In genomic region chr2:44943031-44943692, GRCh38 we compare ENCODE assay signal across 12 cellular contexts. TPM values are rescaled to one million over a fixed set of nuclear protein-coding genes. Genes with fewer than 3 reads are reported as not detected.
DNase-seq lines count a peak whose midpoint lies in the region; ATAC-seq and TF ChIP-seq lines count a peak whose summit lies in the region.
"Had no signal": no experiment of that assay in that cellular context is flagged by ENCODE, and none has a peak within 500 bp of the region (broad histone marks: within the 10 kb centered on the region; RNA-seq: fewer than 3 reads in every experiment).

No MANE protein-coding gene starts in this region.

- POLR2A ChIA-PET in GM10248 (lab: Yijun Ruan, JAX), result no interaction called here

- no peaks in the 10 kb centered on the region for H3K9me3 Mint-ChIP-seq in stimulated activated naive CD8-positive, alpha-beta T cell treated with anti-CD3 and anti-CD28 coated beads, Interleukin-15, Interleukin-2, amounts not matched to agents 100 ng/mL and 50 ng/mL, for 24 hours
- H3K9me3 Mint-ChIP-seq in activated T-helper 1 cell treated with anti-CD3 and anti-CD28 coated beads, Interleukin-12 subunit alpha, Interleukin-12 subunit beta, Interleukin-2, Interleukin-4 antibody, amounts not matched to agents 30 ng/mL and 10 ng/mL and 1 ng/mL, durations not matched to agents 14 hours and 24 hours and 36 hours, result no peaks in the 10 kb centered on the region
- no peaks in the 10 kb centered on the region for H3K9me3 Mint-ChIP-seq in mesothelial cell of epicardium

- intact Hi-C loops in activated T-helper 1 cell treated with anti-CD3 and anti-CD28 coated beads, Interleukin-12 subunit alpha, Interleukin-12 subunit beta, Interleukin-2, Interleukin-4 antibody, amounts not matched to agents 30 ng/mL and 10 ng/mL and 1 ng/mL, durations not matched to agents 14 hours and 24 hours and 36 hours (cut with micrococcal nuclease), result loop anchor here (5.0 kb wide), 1 partner anchor 229 kb away; no protein-coding TSS in a partner anchor
- intact Hi-C loops in vagina (cut with DNase I), result no loop called here

- TF ChIP-seq CTCF in mesothelial cell of epicardium (IDR thresholded peaks at IDR 0.05; ENCODE audit: unreplicated experiment), result no peak
- no peak for TF ChIP-seq CTCF in vagina (IDR thresholded peaks at IDR 0.05)
- no peak for TF ChIP-seq CTCF in GM10248 (IDR thresholded peaks at IDR 0.05; ENCODE audit: control extremely low read depth, extremely low read depth, low read depth, missing control alignments)

- no peaks in the 10 kb centered on the region for H3K9me3 ChIP-seq in vagina

- H3K4me1 ChIP-seq in vagina, result peaks cover 49% of the 10 kb centered on the region

- H3K4me3 Mint-ChIP-seq in stimulated activated naive CD8-positive, alpha-beta T cell treated with anti-CD3 and anti-CD28 coated beads, Interleukin-15, Interleukin-2, amounts not matched to agents 100 ng/mL and 50 ng/mL, for 24 hours, result peak overlapping the region; percentile 6
- H3K4me3 Mint-ChIP-seq in activated T-helper 1 cell treated with anti-CD3 and anti-CD28 coated beads, Interleukin-12 subunit alpha, Interleukin-12 subunit beta, Interleukin-2, Interleukin-4 antibody, amounts not matched to agents 30 ng/mL and 10 ng/mL and 1 ng/mL, durations not matched to agents 14 hours and 24 hours and 36 hours, result no peak overlapping the region
- H3K4me3 Mint-ChIP-seq in mesothelial cell of epicardium, result peak overlapping the region; percentile 24

- H3K4me1 Mint-ChIP-seq in stimulated activated naive CD8-positive, alpha-beta T cell treated with anti-CD3 and anti-CD28 coated beads, Interleukin-15, Interleukin-2, amounts not matched to agents 100 ng/mL and 50 ng/mL, for 24 hours (ENCODE audit: low read depth), result peaks cover 49% of the 10 kb centered on the region
- peaks cover 19% of the 10 kb centered on the region for H3K4me1 Mint-ChIP-seq in activated T-helper 1 cell treated with anti-CD3 and anti-CD28 coated beads, Interleukin-12 subunit alpha, Interleukin-12 subunit beta, Interleukin-2, Interleukin-4 antibody, amounts not matched to agents 30 ng/mL and 10 ng/mL and 1 ng/mL, durations not matched to agents 14 hours and 24 hours and 36 hours (ENCODE audit: low read depth)
- peaks cover 28% of the 10 kb centered on the region for H3K4me1 Mint-ChIP-seq in mesothelial cell of epicardium

- no peak for ATAC-seq in stimulated activated naive CD8-positive, alpha-beta T cell treated with anti-CD3 and anti-CD28 coated beads, Interleukin-15, Interleukin-2, amounts not matched to agents 100 U/mL and 50 U/mL, for 24 hours
- no peak for ATAC-seq in HG02610 (IDR thresholded peaks at IDR 0.05; ENCODE audit: unreplicated experiment)
- no peak for ATAC-seq in HG03095 (IDR thresholded peaks at IDR 0.05; ENCODE audit: unreplicated experiment)
- ATAC-seq: HCT116 had no signal

- no peak overlapping the region for H3K27ac ChIP-seq in vagina

- no peak for DNase-seq in stimulated activated naive CD8-positive, alpha-beta T cell treated with anti-CD3 and anti-CD28 coated beads, Interleukin-15, Interleukin-2, amounts not matched to agents 100 U/mL and 50 U/mL, for 24 hours
- DNase-seq in activated T-helper 1 cell treated with anti-CD3 and anti-CD28 coated beads, Interleukin-12 subunit alpha, Interleukin-12 subunit beta, Interleukin-2, Interleukin-4 antibody, amounts not matched to agents 30 ng/mL and 10 ng/mL and 1 ng/mL, durations not matched to agents 14 hours and 24 hours and 36 hours (ENCODE audit: low spot score), result no peak
- no peak for DNase-seq in mesothelial cell of epicardium (ENCODE audit: low spot score in 2 of 2, unreplicated experiment in 2 of 2)
- no peak for DNase-seq in vagina (ENCODE audit: extremely low spot score in 2 of 2)
- no peak for DNase-seq in GM10248 (ENCODE audit: extremely low spot score)
- DNase-seq: DMS79 treated with DMSO at 0.1 percent for 48 hours had no signal

- peak overlapping the region; percentile 15 to 34 for H3K4me3 ChIP-seq in vagina

- H3K27me3 ChIP-seq in vagina, result peaks cover 3% of the 10 kb centered on the region

- CTCF ChIA-PET in GM10248 (lab: Yijun Ruan, JAX), result interaction anchor here (0.8 kb wide), 2 partner anchors 12 to 463 kb away, joined by 3 to 5 read pairs; no protein-coding TSS in a partner anchor

- H3K27me3 Mint-ChIP-seq in stimulated activated naive CD8-positive, alpha-beta T cell treated with anti-CD3 and anti-CD28 coated beads, Interleukin-15, Interleukin-2, amounts not matched to agents 100 ng/mL and 50 ng/mL, for 24 hours, result peaks cover 83% of the 10 kb centered on the region
- peaks cover 69% of the 10 kb centered on the region for H3K27me3 Mint-ChIP-seq in activated T-helper 1 cell treated with anti-CD3 and anti-CD28 coated beads, Interleukin-12 subunit alpha, Interleukin-12 subunit beta, Interleukin-2, Interleukin-4 antibody, amounts not matched to agents 30 ng/mL and 10 ng/mL and 1 ng/mL, durations not matched to agents 14 hours and 24 hours and 36 hours (ENCODE audit: insufficient read depth)
- H3K27me3 Mint-ChIP-seq in mesothelial cell of epicardium (ENCODE audit: low read depth), result peaks cover 95% of the 10 kb centered on the region

- TF ChIP-seq POLR2A in vagina (IDR thresholded peaks at IDR 0.05), result no peak

- no peaks in the 10 kb centered on the region for H3K36me3 Mint-ChIP-seq in stimulated activated naive CD8-positive, alpha-beta T cell treated with anti-CD3 and anti-CD28 coated beads, Interleukin-15, Interleukin-2, amounts not matched to agents 100 ng/mL and 50 ng/mL, for 24 hours (ENCODE audit: low read depth)
- peaks cover 3% of the 10 kb centered on the region for H3K36me3 Mint-ChIP-seq in activated T-helper 1 cell treated with anti-CD3 and anti-CD28 coated beads, Interleukin-12 subunit alpha, Interleukin-12 subunit beta, Interleukin-2, Interleukin-4 antibody, amounts not matched to agents 30 ng/mL and 10 ng/mL and 1 ng/mL, durations not matched to agents 14 hours and 24 hours and 36 hours (ENCODE audit: low read depth)
- H3K36me3 Mint-ChIP-seq in mesothelial cell of epicardium, result no peaks in the 10 kb centered on the region

- no peak overlapping the region for H3K27ac Mint-ChIP-seq in stimulated activated naive CD8-positive, alpha-beta T cell treated with anti-CD3 and anti-CD28 coated beads, Interleukin-15, Interleukin-2, amounts not matched to agents 100 ng/mL and 50 ng/mL, for 24 hours
- peak overlapping the region; percentile 40 for H3K27ac Mint-ChIP-seq in activated T-helper 1 cell treated with anti-CD3 and anti-CD28 coated beads, Interleukin-12 subunit alpha, Interleukin-12 subunit beta, Interleukin-2, Interleukin-4 antibody, amounts not matched to agents 30 ng/mL and 10 ng/mL and 1 ng/mL, durations not matched to agents 14 hours and 24 hours and 36 hours
- H3K27ac Mint-ChIP-seq in mesothelial cell of epicardium, result no peak overlapping the region

- no peaks in the 10 kb centered on the region for H3K36me3 ChIP-seq in vagina

RNA-seq across cellular contexts. Expression of gene SIX3, which starts 1.7 kb away (rescaled TPM):
- total RNA-seq in activated T-helper 1 cell treated with anti-CD3 and anti-CD28 coated beads, Interleukin-12 subunit alpha, Interleukin-12 subunit beta, Interleukin-2, Interleukin-4 antibody, amounts not matched to agents 30 ng/mL and 10 ng/mL and 1 ng/mL, durations not matched to agents 14 hours and 24 hours and 36 hours, result not detected in 2 replicates
- total RNA-seq in mesothelial cell of epicardium (not detected in 3 replicates), vagina (not detected)
- total RNA-seq: lung microvascular endothelial cell, skeletal muscle tissue had no signal
